ENCODE assay signal across 13 cellular contexts in the genomic region with DNA sequence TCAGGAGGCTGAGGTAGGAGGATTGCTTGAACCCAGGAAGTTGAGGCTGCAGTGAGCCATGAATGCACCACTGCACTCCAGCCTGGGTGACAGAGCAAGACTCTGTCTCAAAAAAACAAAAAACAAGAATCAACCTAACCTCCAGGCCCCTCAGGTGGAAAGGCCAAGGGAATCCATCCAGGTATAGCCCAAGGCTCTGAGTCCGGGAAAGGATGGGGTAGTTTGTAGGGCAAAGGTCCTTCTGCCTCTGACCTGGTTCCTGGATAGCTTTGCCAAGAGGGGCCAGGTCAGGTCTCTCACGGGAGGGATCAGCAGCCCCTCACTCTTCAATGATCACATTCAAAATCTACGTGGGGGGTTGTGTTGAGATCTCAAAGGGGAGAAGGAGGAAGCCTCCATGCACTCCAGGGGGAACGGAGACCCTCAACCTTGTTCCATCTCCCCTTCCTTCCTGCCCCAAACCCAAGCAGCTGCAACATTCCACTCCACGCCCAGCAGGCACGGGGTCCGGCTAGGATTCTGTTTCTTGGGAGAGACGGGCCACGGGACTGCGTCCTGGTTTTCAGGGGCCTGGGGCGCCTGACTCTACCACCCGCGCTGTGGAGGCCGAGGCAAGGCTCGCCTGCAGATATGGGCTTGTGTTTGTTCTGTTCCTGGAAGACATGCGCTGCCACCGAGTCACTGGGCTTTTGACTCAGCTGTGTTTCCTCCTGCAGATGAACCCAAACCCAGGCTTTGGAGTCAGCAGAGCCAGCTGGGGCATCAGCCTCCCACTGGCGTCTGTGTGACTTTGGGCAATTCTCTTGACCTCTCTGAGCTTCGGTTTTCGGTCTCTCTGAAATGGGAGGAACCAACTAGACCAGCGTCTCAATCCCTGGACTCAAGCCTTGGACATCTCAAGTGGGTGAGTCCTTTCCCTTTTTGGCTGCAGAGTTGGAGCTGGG. TPM values are rescaled to one million over a fixed set of nuclear protein-coding genes. Genes with fewer than 3 reads are reported as not detected.
"Had no signal": no experiment of that assay in that cellular context is flagged by ENCODE, and none has a peak within 500 bp of the region (broad histone marks: within the 10 kb centered on the region; RNA-seq: fewer than 3 reads in every experiment).

No MANE protein-coding gene starts in this region.

- DNase-seq: activated CD4-positive, alpha-beta T cell treated with anti-CD3 and anti-CD28 coated beads, Interleukin-2, amount 50 U/mL, for 1 hour; activated CD4-positive, CD25-positive, alpha-beta regulatory T cell treated with anti-CD3 and anti-CD28 coated beads, Interleukin-2, amount 50 U/mL, for 72 hours; activated CD8-positive, alpha-beta memory T cell treated with anti-CD3 and anti-CD28 coated beads, Interleukin-2, amount 50 U/mL, for 48 hours; activated effector memory CD4-positive, alpha-beta T cell treated with Interleukin-2 at 50 U/mL for 16 hours; activated naive CD4-positive, alpha-beta T cell treated with anti-CD3 and anti-CD28 coated beads, Interleukin-2, amount 50 U/mL, for 16 hours; activated T-cell treated with anti-CD3 and anti-CD28 coated beads, Interleukin-2, amount 50 U/mL, for 48 hours; amniotic stem cell; caudate nucleus; colonic mucosa; retina had no signal

- H3K4me1 ChIP-seq: colonic mucosa had no signal

- ATAC-seq: natural killer cell treated with Interleukin-12 subunit alpha and Interleukin-12 subunit beta and Interleukin-15 and Interleukin-18, amount 100 ng/mL, for 72 hours had no signal

- H3K4me3 ChIP-seq: colonic mucosa had no signal

- FAIRE-seq: frontal cortex had no signal

- H3K9me3 ChIP-seq: colonic mucosa had no signal

- H3K27ac ChIP-seq: colonic mucosa had no signal

- H3K36me3 ChIP-seq: colonic mucosa had no signal

- H3K27me3 ChIP-seq: colonic mucosa had no signal

RNA-seq across cellular contexts. Expression of a gene that starts 35.5 kb away (rescaled TPM):
- total RNA-seq: T-helper 1 cell treated with Interleukin-12 subunit alpha and Interleukin-12 subunit beta and Interleukin-4 antibody, amounts not matched to agents 30 ng/mL and 1 ng/mL, for 36 hours had no signal
